In the genomic region with DNA sequence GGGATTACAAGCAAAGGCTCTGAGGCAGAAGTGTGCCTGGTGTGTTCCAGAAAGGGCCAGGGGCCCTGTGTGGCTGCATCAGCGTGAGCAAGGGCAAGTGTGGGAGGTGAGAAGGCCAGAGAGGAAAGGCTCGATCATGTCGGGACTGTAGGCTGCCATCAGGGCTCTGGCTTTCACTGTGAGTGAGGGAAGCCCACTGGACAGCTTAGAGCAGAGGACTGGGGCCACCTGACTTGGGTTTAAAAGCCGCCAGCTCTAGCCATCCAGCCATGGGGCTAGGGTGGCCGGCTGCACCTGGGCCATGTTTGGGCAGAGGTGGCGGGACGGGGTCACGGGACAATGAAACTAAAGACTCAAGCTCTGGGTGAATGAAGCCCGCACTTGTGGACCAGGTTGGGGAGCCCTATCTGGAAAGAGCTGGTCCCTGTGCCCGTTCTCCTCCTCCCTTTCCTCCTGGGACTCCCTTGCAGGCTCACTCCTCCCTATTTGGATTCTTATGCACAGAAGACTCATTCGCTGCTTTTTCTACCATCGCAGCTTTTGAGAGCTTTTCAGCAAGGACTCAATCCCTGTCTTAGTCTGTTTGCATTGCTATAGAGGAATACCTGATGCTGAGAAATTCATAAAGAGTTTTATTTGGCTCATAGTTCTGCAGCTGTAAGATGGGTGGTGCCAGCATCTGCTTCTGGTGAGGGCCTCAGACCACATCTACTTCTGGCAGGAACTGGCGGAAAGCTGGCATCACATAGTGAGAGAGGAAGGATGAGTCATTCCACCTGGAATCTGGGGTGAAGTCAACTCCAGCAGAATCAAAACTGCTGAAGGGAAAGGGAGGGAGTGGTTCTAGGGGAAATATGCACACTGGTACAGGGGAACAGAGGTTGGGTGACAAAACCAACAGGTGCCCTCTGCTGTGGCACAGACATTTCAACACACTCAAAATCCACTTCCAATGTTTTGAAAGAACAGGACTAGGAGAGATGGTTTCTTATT, we compare ENCODE assay signal across 9 cellular contexts. TPM values are rescaled to one million over a fixed set of nuclear protein-coding genes. Genes with fewer than 3 reads are reported as not detected.
DNase-seq lines count a peak whose midpoint lies in the region; ATAC-seq and TF ChIP-seq lines count a peak whose summit lies in the region.
"Had no signal": no experiment of that assay in that cellular context is flagged by ENCODE, and none has a peak within 500 bp of the region (broad histone marks: within the 10 kb centered on the region; RNA-seq: fewer than 3 reads in every experiment).

No MANE protein-coding gene starts in this region.

- POLR2A ChIA-PET in HEK293 (lab: Yijun Ruan, JAX): no interaction called here

- no peaks in the 10 kb centered on the region for H3K9me3 ChIP-seq in HEK293 (ENCODE audit: control insufficient read depth, insufficient read depth, low read depth, low read length)
- H3K9me3 ChIP-seq: esophagus squamous epithelium, suprapubic skin had no signal

- H3K36me3 ChIP-seq in HEK293 (ENCODE audit: control insufficient read depth in 2 of 2, insufficient read depth in 1 of 2, low read length in 2 of 2): no peaks in the 10 kb centered on the region
- H3K36me3 ChIP-seq: esophagus squamous epithelium, suprapubic skin had no signal

- TF ChIP-seq CTCF in HEK293 (tag by site-specific recombination; IDR thresholded peaks at IDR 0.05): no peak

- H3K4me1 ChIP-seq in HEK293 (ENCODE audit: control insufficient read depth, insufficient read depth, low read length): no peaks in the 10 kb centered on the region

- no peak overlapping the region for H3K4me3 ChIP-seq in HEK293 (ENCODE audit: low read depth, low read length)
- H3K4me3 ChIP-seq: esophagus squamous epithelium, suprapubic skin had no signal

- no peak for ATAC-seq in activated CD4-positive, CD25-positive, alpha-beta regulatory T cell treated with anti-CD3 and anti-CD28 coated beads, Interleukin-2, amount 50 U/mL, for 24 hours
- no peak for ATAC-seq in HG02840 (IDR thresholded peaks at IDR 0.05; ENCODE audit: low FRiP score, unreplicated experiment)

- H3K27ac ChIP-seq in HEK293 (ENCODE audit: extremely low read depth, low read depth, low read length): no peak overlapping the region
- H3K27ac ChIP-seq: esophagus squamous epithelium, suprapubic skin had no signal

- DNase-seq in amniotic epithelial cell (ENCODE audit: low read depth): peak; percentile 67
- peak; percentile 38 for DNase-seq in mucosa of gallbladder (ENCODE audit: low spot score)
- no peak for DNase-seq in cerebellar nuclear complex (lab: John Stamatoyannopoulos, UW)
- DNase-seq: activated CD8-positive, alpha-beta memory T cell treated with anti-CD3 and anti-CD28 coated beads, Interleukin-2, amount 50 U/mL, for 4 hours; esophagus squamous epithelium had no signal

- CTCF ChIA-PET in HEK293 (lab: Yijun Ruan, JAX): interaction anchor here (0.7 to 1.4 kb wide), 3 partner anchors 13 to 145 kb away, joined by 3 to 4 read pairs (median 3); no protein-coding TSS in a partner anchor

TF ChIP-seq in HEK293, 187 proteins besides CTCF, POLR2A, EP300 and RAD21:
- TF ChIP-seq ZNF223 (tag by site-specific recombination; IDR thresholded peaks at IDR 0.05) (no peak), ZNF768 (tag by site-specific recombination; IDR thresholded peaks at IDR 0.05) (no peak), ZNF473 (tag by site-specific recombination; IDR thresholded peaks at IDR 0.05) (no peak), SCRT2 (tag by site-specific recombination; IDR thresholded peaks at IDR 0.05) (peak; percentile 62), GLIS2 (tag by site-specific recombination; IDR thresholded peaks at IDR 0.05) (no peak), GLIS1 (tag by site-specific recombination; IDR thresholded peaks at IDR 0.05) (no peak), ZNF335 (tag by site-specific recombination; conservative IDR thresholded peaks at IDR 0.05) (no peak), ZNF677 (tag by site-specific recombination; IDR thresholded peaks at IDR 0.05) (no peak), ZSCAN16 (tag by site-specific recombination; IDR thresholded peaks at IDR 0.05) (no peak), ZXDB (tag by site-specific recombination; IDR thresholded peaks at IDR 0.05) (no peak), GLI4 (tag by site-specific recombination; IDR thresholded peaks at IDR 0.05) (no peak), ZNF660 (tag by site-specific recombination; IDR thresholded peaks at IDR 0.05) (peak; percentile 39; the same call in 1 of the 2 replicates), ZSCAN23 (tag by site-specific recombination; IDR thresholded peaks at IDR 0.05) (no peak), PRDM1 (tag by site-specific recombination; IDR thresholded peaks at IDR 0.05) (peak; percentile 48; the same call in 1 of the 2 replicates)
- TF ChIP-seq, protein P1, sequence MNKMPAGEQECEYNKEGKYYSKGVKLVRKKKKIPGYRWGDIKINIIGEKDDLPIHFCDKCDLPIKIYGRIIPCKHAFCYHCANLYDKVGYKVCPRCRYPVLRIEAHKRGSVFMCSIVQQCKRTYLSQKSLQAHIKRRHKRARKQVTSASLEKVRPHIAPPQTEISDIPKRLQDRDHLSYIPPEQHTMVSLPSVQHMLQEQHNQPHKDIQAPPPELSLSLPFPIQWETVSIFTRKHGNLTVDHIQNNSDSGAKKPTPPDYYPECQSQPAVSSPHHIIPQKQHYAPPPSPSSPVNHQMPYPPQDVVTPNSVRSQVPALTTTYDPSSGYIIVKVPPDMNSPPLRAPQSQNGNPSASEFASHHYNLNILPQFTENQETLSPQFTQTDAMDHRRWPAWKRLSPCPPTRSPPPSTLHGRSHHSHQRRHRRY (tag by site-specific recombination; IDR thresholded peaks at IDR 0.05): no peak

RNA-seq across cellular contexts. Expression of a gene that starts 15.3 kb away (rescaled TPM):
- not detected for total RNA-seq in mucosa of gallbladder
- total RNA-seq: esophagus squamous epithelium, suprapubic skin had no signal

RNA-seq across cellular contexts. Expression of a gene that starts 18.8 kb away (rescaled TPM):
- total RNA-seq in mucosa of gallbladder: not detected
- total RNA-seq: esophagus squamous epithelium, suprapubic skin had no signal

RNA-seq across cellular contexts. Expression of a gene that starts 49.6 kb away (rescaled TPM):
- total RNA-seq in mucosa of gallbladder: not detected
- total RNA-seq: esophagus squamous epithelium, suprapubic skin had no signal

RNA-seq across cellular contexts. Expression of a gene that starts 56.3 kb away (rescaled TPM):
- 31.2 TPM for total RNA-seq in mucosa of gallbladder

RNA-seq across cellular contexts. Expression of a gene that starts 57.1 kb away (rescaled TPM):
- 119 TPM for total RNA-seq in mucosa of gallbladder

Comparison
In these comparisons a context has a peak if more than half of its experiments do, and no peak if none do; other contexts are left out.
1. DNase-seq: peak in amniotic epithelial cell (single experiment) and mucosa of gallbladder (single experiment); none in cerebellar nuclear complex (0 of 2).